Comparison of ENCODE assay signal across 8 cellular contexts in genomic region chr12:80778005-80778541, GRCh38.
DNase-seq lines count a peak whose midpoint lies in the region; ATAC-seq and TF ChIP-seq lines count a peak whose summit lies in the region.

No MANE protein-coding gene starts in this region.

- ATAC-seq in HG03097 (IDR thresholded peaks at IDR 0.05; ENCODE audit: low FRiP score, unreplicated experiment) = peak; percentile 98
- ATAC-seq in stimulated activated naive CD8-positive, alpha-beta T cell treated with anti-CD3 and anti-CD28 coated beads, Interleukin-15, Interleukin-2, amounts not matched to agents 100 U/mL and 50 U/mL, for 24 hours = peak; percentile 61

- DNase-seq in DMS153 treated with DMSO at 0.1 percent for 48 hours (lab: John Stamatoyannopoulos, UW; ENCODE audit: unreplicated experiment) = peak; percentile 94
- DNase-seq in NCI-H2107 (lab: John Stamatoyannopoulos, UW) = peak; percentile 74
- DNase-seq in amniotic epithelial cell (ENCODE audit: low read depth) = peak; percentile 67
- peak; percentile 96 for DNase-seq in iris pigment epithelial cell (ENCODE audit: low read depth)
- peak; percentile 19 for DNase-seq in stimulated activated naive CD8-positive, alpha-beta T cell treated with anti-CD3 and anti-CD28 coated beads, Interleukin-15, Interleukin-2, amounts not matched to agents 100 U/mL and 50 U/mL, for 24 hours
- no peak for DNase-seq in NCI-H2196 (lab: John Stamatoyannopoulos, UW; ENCODE audit: unreplicated experiment)

- peak; percentile 13 for TF ChIP-seq POLR2A in GM19099 (IDR thresholded peaks at IDR 0.05; ENCODE audit: extremely low read depth, insufficient read length, low read depth)
